ENCODE assay signal across 18 cellular contexts in the genomic region with DNA sequence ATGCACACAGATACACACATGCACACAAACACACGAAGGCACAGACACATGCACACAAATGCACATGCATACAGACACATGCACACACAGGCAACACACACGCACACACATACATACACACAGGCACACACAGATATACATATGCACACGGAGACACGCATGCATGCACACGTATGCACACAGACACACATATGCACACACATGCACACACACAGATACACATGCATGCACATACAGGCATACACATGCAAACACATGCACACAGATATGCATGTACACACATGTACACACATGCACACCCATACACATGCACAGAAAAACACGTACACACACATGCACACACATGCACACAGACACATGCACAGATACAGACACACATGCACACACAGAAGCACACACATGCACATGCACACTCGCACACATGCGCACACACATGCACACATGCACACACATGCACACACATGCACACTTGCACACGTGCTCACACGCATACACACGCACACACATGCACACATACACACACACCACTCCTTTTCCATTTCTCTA.
DNase-seq lines count a peak whose midpoint lies in the region; ATAC-seq, FAIRE-seq and TF ChIP-seq lines count a peak whose summit lies in the region.
"Had no signal": no experiment of that assay in that cellular context is flagged by ENCODE, and none has a peak within 500 bp of the region (broad histone marks: within the 10 kb centered on the region; RNA-seq: fewer than 3 reads in every experiment).

No MANE protein-coding gene starts in this region.

- no peak overlapping the region for H3K4me2 ChIP-seq in H9 (ENCODE audit: insufficient read depth, insufficient read length, low read length)
- no peak overlapping the region for H3K4me2 ChIP-seq in K562 (ENCODE audit: insufficient read depth, low read length)

- H4K8ac ChIP-seq in H9 (replicated peaks; ENCODE audit: insufficient read length, low read depth, low read length) = no peak overlapping the region

- no peak overlapping the region for H3K9ac ChIP-seq in H9 (ENCODE audit: extremely low read depth, insufficient read length, low read length)
- H3K9ac ChIP-seq in K562 (ENCODE audit: insufficient read depth in 1 of 2, low read depth in 2 of 2, low read length in 2 of 2) = no peak overlapping the region

- H2BK120ac ChIP-seq in H9 (ENCODE audit: low read depth, low read length, poor library complexity, severe bottlenecking) = no peak overlapping the region

- no TSS peak for BruUV-seq in K562 (replicated peaks; lab: Mats Ljungman, UMichigan)

- peaks cover 0 to 4% (median 0%) of the 10 kb centered on the region in 3 experiments; a peak in 1 of 7 replicates for H3K36me3 Mint-ChIP-seq in H9 (ENCODE audit: insufficient read depth in 1 of 3, low read depth in 3 of 3)
- no peaks in the 10 kb centered on the region for H3K36me3 Mint-ChIP-seq in activated T-cell treated with anti-CD3 and anti-CD28 coated beads, Interleukin-2, amount 50 U/mL, for 4 hours (ENCODE audit: insufficient read depth)
- H3K36me3 Mint-ChIP-seq: CD4-positive, alpha-beta memory T cell had no signal

- WGBS in H9 (ENCODE audit: extremely low coverage, insufficient read length, low lambda C conversion rate) = no CpG with 5 or more reads among the region's 11 CpGs
- WGBS in K562 (ENCODE audit: insufficient coverage, low coverage, missing lambda C conversion rate) = 7% methylated on average over 11 of the region's 11 CpGs

- in situ Hi-C loops in K562 (cut with MboI) = no loop called here

- no peak for TF ChIP-seq EP300 in K562 (IDR thresholded peaks at IDR 0.05; ENCODE audit: low read length)

- CTCF ChIA-PET in K562 (lab: Yijun Ruan, JAX; ENCODE audit: low intra/inter-chr PET ratio) = no interaction called here

- no peak overlapping the region for H2BK20ac ChIP-seq in H9 (ENCODE audit: low read depth, low read length, poor library complexity, severe bottlenecking)

- H3T11ph ChIP-seq in H9 (ENCODE audit: low read length) = no peak overlapping the region

- DNase-seq in cardiac muscle cell (ENCODE audit: low read depth in 1 of 2, low spot score in 1 of 2) (no peak), Right ventricle myocardium inferior (ENCODE audit: missing footprints) (no peak), H9 (no peak), K562 (ENCODE audit: extremely low read depth in 1 of 4, low spot score in 3 of 4) (no peak), urothelium cell line (ENCODE audit: low spot score) (no peak), sciatic nerve (ENCODE audit: low spot score) (no peak)
- no peak for DNase-seq in activated T-cell treated with anti-CD3 and anti-CD28 coated beads, Interleukin-2, amount 50 U/mL, for 4 hours
- DNase-seq: 8988T; CD4-positive, alpha-beta memory T cell; COR-L47; DMS153; DMS79 treated with DMSO at 0.1 percent for 48 hours; EL had no signal

- no peaks in the 10 kb centered on the region for H3K9me1 ChIP-seq in K562 (ENCODE audit: control insufficient read depth, insufficient read depth, low read length)

- peak overlapping the region in 2 of 3 experiments; percentile 16 to 17; a peak in 2 of 7 replicates for H3K27ac Mint-ChIP-seq in H9

- peak overlapping the region in 1 of 2 experiments; percentile 27; a peak in 1 of 5 replicates for H3K4me3 Mint-ChIP-seq in H9
- no peak overlapping the region for H3K4me3 Mint-ChIP-seq in activated T-cell treated with anti-CD3 and anti-CD28 coated beads, Interleukin-2, amount 50 U/mL, for 4 hours
- H3K4me3 Mint-ChIP-seq: CD4-positive, alpha-beta memory T cell had no signal

- TF ChIP-seq POLR2A in K562 (conservative IDR thresholded peaks at IDR 0.05) = no peak

- H3K27ac ChIP-seq in cardiac muscle cell (peak overlapping the region; percentile 98), H9 (ENCODE audit: insufficient read length, low read depth, low read length) (no peak overlapping the region), K562 (ENCODE audit: extremely low read depth, low read depth, low read length) (no peak overlapping the region)
- H3K27ac ChIP-seq: C4-2B had no signal

- H3K27me3 ChIP-seq in cardiac muscle cell = no peaks in the 10 kb centered on the region
- H3K27me3 ChIP-seq in H9 (ENCODE audit: insufficient read depth, low read length) = no peaks in the 10 kb centered on the region
- peaks cover 0 to 18% of the 10 kb centered on the region in 2 experiments; a peak in 2 of 5 replicates for H3K27me3 ChIP-seq in K562 (ENCODE audit: control insufficient read depth in 2 of 2, insufficient read depth in 2 of 2, low read length in 2 of 2)

- H3K14ac ChIP-seq in H9 (ENCODE audit: insufficient read depth, low read length) = no peak overlapping the region

- ATAC-seq in Right ventricle myocardium inferior (no peak), K562 (no peak), sciatic nerve (no peak)
- ATAC-seq in activated T-cell treated with anti-CD3 and anti-CD28 coated beads, Interleukin-2, amount 50 U/mL, for 4 hours = no peak

- peaks cover 3 to 8% of the 10 kb centered on the region in 2 experiments; a peak in 3 of 5 replicates for H3K9me3 Mint-ChIP-seq in H9
- no peaks in the 10 kb centered on the region for H3K9me3 Mint-ChIP-seq in activated T-cell treated with anti-CD3 and anti-CD28 coated beads, Interleukin-2, amount 50 U/mL, for 4 hours
- H3K9me3 Mint-ChIP-seq: CD4-positive, alpha-beta memory T cell had no signal

- H3K79me2 ChIP-seq in H9 (ENCODE audit: insufficient read depth, low read length) (no peaks in the 10 kb centered on the region), K562 (ENCODE audit: control insufficient read depth, insufficient read depth, low read length) (no peaks in the 10 kb centered on the region)

- no peak overlapping the region for H3K4ac ChIP-seq in H9 (ENCODE audit: low read depth, low read length)

- no peak overlapping the region for H2BK12ac ChIP-seq in H9 (ENCODE audit: insufficient read length, low read depth, low read length)

- no peak overlapping the region for H2BK5ac ChIP-seq in H9 (ENCODE audit: insufficient read length, low read length)

- H2AFZ ChIP-seq in H9 (ENCODE audit: low read length) = no peak overlapping the region
- H2AFZ ChIP-seq in K562 (ENCODE audit: low read depth, low read length) = no peak overlapping the region

- H2BK15ac ChIP-seq in H9 (ENCODE audit: low read depth, low read length) = no peak overlapping the region

- H3K4me3 ChIP-seq in cardiac muscle cell (no peak overlapping the region), K562 (no peak overlapping the region)

- H3K36me3 ChIP-seq in cardiac muscle cell (no peaks in the 10 kb centered on the region), K562 (ENCODE audit: control insufficient read depth, insufficient read depth, low read length) (no peaks in the 10 kb centered on the region)

- TF ChIP-seq CTCF in cardiac muscle cell (IDR thresholded peaks at IDR 0.05; ENCODE audit: low read depth, low read length) (no peak), H9 (conservative IDR thresholded peaks at IDR 0.05) (no peak), K562 (IDR thresholded peaks at IDR 0.05 in 2 of 3, conservative IDR thresholded peaks at IDR 0.05 in 1 of 3; ENCODE audit: insufficient read depth in 2 of 3, low read depth in 1 of 3, low read length in 3 of 3) (no peak)

- intact Hi-C loops in Right ventricle myocardium inferior (cut with DNase I) = no loop called here
- intact Hi-C loops in K562 (cut with micrococcal nuclease) = no loop called here
- intact Hi-C loops in sciatic nerve (cut with DNase I) = no loop called here

- no peak overlapping the region for H4K91ac ChIP-seq in H9 (ENCODE audit: insufficient read length, low read depth, low read length)

- H4K20me1 ChIP-seq in H9 (ENCODE audit: control insufficient read depth, insufficient read depth, insufficient read length) = no peaks in the 10 kb centered on the region
- no peaks in the 10 kb centered on the region for H4K20me1 ChIP-seq in K562 (replicated peaks; ENCODE audit: control insufficient read depth, insufficient read depth, low read length)

- H3K4me1 Mint-ChIP-seq in H9 = peaks cover 5 to 11% of the 10 kb centered on the region in 2 experiments; a peak in 2 of 4 replicates
- no peaks in the 10 kb centered on the region for H3K4me1 Mint-ChIP-seq in activated T-cell treated with anti-CD3 and anti-CD28 coated beads, Interleukin-2, amount 50 U/mL, for 4 hours (ENCODE audit: low read depth)
- H3K4me1 Mint-ChIP-seq: CD4-positive, alpha-beta memory T cell had no signal

- no peak overlapping the region for H3K56ac ChIP-seq in H9 (ENCODE audit: insufficient read length, low read depth, low read length)

- no peak overlapping the region for H2AK5ac ChIP-seq in H9 (ENCODE audit: insufficient read length, low read length)

- H3K4me1 ChIP-seq in cardiac muscle cell (ENCODE audit: low read depth) = peaks cover 23% of the 10 kb centered on the region
- no peaks in the 10 kb centered on the region for H3K4me1 ChIP-seq in H9 (ENCODE audit: insufficient read depth, low read length)
- no peaks in the 10 kb centered on the region for H3K4me1 ChIP-seq in K562 (replicated peaks in 1 of 2; ENCODE audit: control insufficient read depth in 2 of 2, insufficient read depth in 2 of 2, low read length in 2 of 2)

- no peak overlapping the region for H4K5ac ChIP-seq in H9 (ENCODE audit: insufficient read length, low read depth, low read length)

- peaks cover 12% of the 10 kb centered on the region for H3K27me3 Mint-ChIP-seq in H9 (ENCODE audit: low read depth)
- peaks cover 11% of the 10 kb centered on the region for H3K27me3 Mint-ChIP-seq in activated T-cell treated with anti-CD3 and anti-CD28 coated beads, Interleukin-2, amount 50 U/mL, for 4 hours (ENCODE audit: low read depth)

- H3K23me2 ChIP-seq in H9 (ENCODE audit: insufficient read length, low read depth, low read length, poor library complexity, severe bottlenecking) = no peaks in the 10 kb centered on the region

- no peaks in the 10 kb centered on the region for H3K9me3 ChIP-seq in cardiac muscle cell (ENCODE audit: low read depth)
- H3K9me3 ChIP-seq in H9 (ENCODE audit: control insufficient read depth, low read depth, low read length) = no peaks in the 10 kb centered on the region
- peaks cover 4% of the 10 kb centered on the region; the same call in 1 of the 2 replicates for H3K9me3 ChIP-seq in K562 (replicated peaks; ENCODE audit: control insufficient read depth, insufficient read depth, low read depth, low read length)

- no peaks in the 10 kb centered on the region for H3K79me1 ChIP-seq in H9 (ENCODE audit: insufficient read depth, low read depth, low read length, poor library complexity, severe bottlenecking)

- no peak overlapping the region for H3K18ac ChIP-seq in H9 (ENCODE audit: insufficient read length, low read depth, low read length)

- FAIRE-seq in K562 (lab: Jason Lieb, UNC) (peak; percentile 76), urothelium cell line (lab: Jason Lieb, UNC) (peak; percentile 96)
- FAIRE-seq: D721Med, G401.6, GM19239, H54 had no signal

- no peak overlapping the region for H3K23ac ChIP-seq in H9 (ENCODE audit: insufficient read length, low read depth, low read length)

- POLR2A ChIA-PET in K562 (lab: Yijun Ruan, JAX) = no interaction called here

- TF ChIP-seq RAD21 in K562 (CRISPR knock-in tag; conservative IDR thresholded peaks at IDR 0.05 in 1 of 2, IDR thresholded peaks at IDR 0.05 in 1 of 2) = no peak

TF ChIP-seq in K562, 482 proteins besides CTCF, POLR2A, EP300 and RAD21 (continues in another document):
- TF ChIP-seq HMG20B (CRISPR knock-in tag; IDR thresholded peaks at IDR 0.05) = no peak
